8 cellular contexts compared by ENCODE assay signal in the genomic region with DNA sequence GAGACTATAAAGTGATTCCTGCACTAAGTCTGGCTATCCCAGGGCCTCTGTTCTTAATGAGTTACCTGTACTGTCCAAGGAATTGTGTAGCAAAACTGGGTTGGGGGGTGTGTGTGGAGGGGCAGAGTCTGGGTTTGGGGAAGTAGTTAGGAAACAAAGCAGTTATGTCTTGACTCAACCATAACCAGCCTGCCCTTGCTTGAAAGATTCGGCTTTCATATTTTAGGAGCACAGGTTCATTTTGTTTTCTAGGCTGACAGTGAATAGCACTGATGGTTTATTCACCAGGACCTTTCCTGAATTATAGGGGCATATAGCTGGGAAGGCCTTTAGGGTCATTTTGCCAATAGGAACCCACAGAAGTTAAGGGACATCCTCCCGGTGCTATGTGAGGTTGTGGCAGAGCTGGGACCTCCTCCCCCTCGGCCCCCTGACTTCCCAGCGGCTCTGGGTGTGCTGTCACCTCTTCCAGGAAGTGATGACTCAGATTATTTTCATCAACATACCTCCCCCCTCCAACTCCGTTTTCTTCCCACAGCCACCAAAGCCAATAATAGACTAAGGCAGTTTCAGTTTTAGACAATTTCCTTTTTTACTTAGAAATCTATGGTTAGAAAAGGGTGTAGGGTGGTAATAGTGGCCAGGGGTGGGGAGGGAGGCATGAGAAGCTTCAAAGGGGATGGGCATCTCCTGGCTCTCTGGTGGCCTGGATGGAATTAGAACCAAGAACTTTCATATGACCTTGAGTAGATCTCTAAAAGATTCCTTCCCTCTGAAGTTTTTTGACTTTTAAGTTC. TPM values are rescaled to one million over a fixed set of nuclear protein-coding genes. Genes with fewer than 3 reads are reported as not detected.
DNase-seq lines count a peak whose midpoint lies in the region; ATAC-seq, FAIRE-seq and TF ChIP-seq lines count a peak whose summit lies in the region.

No MANE protein-coding gene starts in this region.

- WGBS in adrenal gland, 4 donors, result 37 to 48% (median 45%) methylated on average over 5 of the region's 5 CpGs

- no peak for TF ChIP-seq CTCF in adrenal gland (IDR thresholded peaks at IDR 0.05)

- peak; percentile 94 for FAIRE-seq in GM18507 (lab: Jason Lieb, UNC)

- DNase-seq in GM18507 (ENCODE audit: extremely low spot score, insufficient read length, low read depth) (peak; percentile 33), SKM-1 treated with dmso at 0.1 percent for 144 hours (lab: John Stamatoyannopoulos, UW; ENCODE audit: unreplicated experiment) (peak; percentile 36), adrenal gland (peak in 6 of 7 donors; percentile 19 to 63 (median 33)), left lobe of liver (ENCODE audit: low spot score) (no peak), GOT3 (lab: John Stamatoyannopoulos, UW) (no peak), NCI-H2196 (lab: John Stamatoyannopoulos, UW; ENCODE audit: unreplicated experiment) (no peak)
- peak; percentile 44 for DNase-seq in stimulated activated CD8-positive, alpha-beta memory T cell treated with anti-CD3 and anti-CD28 coated beads, Interleukin-12 subunit alpha, Interleukin-12 subunit beta, amount 100 ng/mL, for 4 hours (ENCODE audit: low read depth)

- ATAC-seq in HG03045 (IDR thresholded peaks at IDR 0.05; ENCODE audit: unreplicated experiment) (peak; percentile 50), left lobe of liver (peak; percentile 9)

- H3K36me3 ChIP-seq in adrenal gland (replicated peaks in 1 of 2), result no peaks in the 10 kb centered on the region

- H3K4me3 ChIP-seq in adrenal gland, result no peak overlapping the region

- no peak for TF ChIP-seq POLR2A in adrenal gland (IDR thresholded peaks at IDR 0.05)

- no peaks in the 10 kb centered on the region for H3K27me3 ChIP-seq in adrenal gland

- H3K4me1 ChIP-seq in adrenal gland (replicated peaks in 1 of 2), result peaks cover 2 to 37% of the 10 kb centered on the region in 2 donors

- peak overlapping the region in 2 of 5 donors; percentile 19 to 62 for H3K27ac ChIP-seq in adrenal gland

- no peaks in the 10 kb centered on the region for H3K9me3 ChIP-seq in adrenal gland (replicated peaks in 1 of 3)

- intact Hi-C loops in adrenal gland (cut with DNase I), result no loop called here

RNA-seq across cellular contexts. Expression of a gene that starts 44.8 kb away (rescaled TPM):
- 10 to 100 TPM in 5 of 8 donors, 1 to 10 TPM in 3; 7.9 to 18.0 (median 11.9) TPM for total RNA-seq in adrenal gland
- polyA plus RNA-seq in adrenal gland, result 1 to 10 TPM; 1.2 to 2.8 (median 2.6) TPM
- 17.3 TPM for total RNA-seq in left lobe of liver

Comparison
In these comparisons a context has a peak if more than half of its experiments do, and no peak if none do; other contexts are left out.
1. DNase-seq: peak in GM18507 (single experiment), SKM-1 treated with dmso at 0.1 percent for 144 hours (single experiment), adrenal gland (6 of 7) and stimulated activated CD8-positive, alpha-beta memory T cell treated with anti-CD3 and anti-CD28 coated beads, Interleukin-12 subunit alpha, Interleukin-12 subunit beta, amount 100 ng/mL, for 4 hours (single experiment); none in left lobe of liver (single experiment), GOT3 (single experiment) and NCI-H2196 (single experiment).